In the genomic region with DNA sequence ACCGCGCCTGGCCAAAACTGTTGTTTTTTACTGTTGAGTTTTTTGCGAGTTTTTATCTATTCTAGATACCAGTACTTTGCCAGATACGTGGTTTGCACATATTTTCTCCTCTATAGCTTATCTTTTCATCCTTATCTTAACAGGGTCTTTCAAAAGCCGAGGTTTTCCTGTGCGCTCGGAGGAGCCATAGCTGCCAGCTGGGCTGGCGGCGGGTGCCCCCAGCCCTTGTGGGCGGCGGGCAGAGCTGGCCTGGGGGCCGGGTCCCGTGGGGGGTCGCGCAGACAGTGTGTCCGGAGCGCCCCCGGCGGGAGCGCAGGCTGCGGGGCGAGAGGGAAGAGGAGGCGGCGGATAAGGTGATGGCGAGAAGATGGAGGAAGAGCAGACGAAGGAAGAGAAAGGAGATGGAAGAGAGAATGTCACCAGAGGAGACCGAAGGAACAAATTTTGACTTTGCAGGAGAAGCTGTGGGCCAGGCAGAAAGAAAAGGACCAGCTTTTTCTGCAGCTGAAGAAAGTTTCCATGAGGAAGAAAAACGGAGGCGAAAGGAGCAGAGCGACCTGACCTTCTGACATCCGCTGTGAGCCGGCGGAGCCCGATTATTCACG, we compare ENCODE assay signal across 8 cellular contexts. TPM values are rescaled to one million over a fixed set of nuclear protein-coding genes. Genes with fewer than 3 reads are reported as not detected.
A peak's percentile ranks its signal among the peaks of the same experiment; 100 is the strongest.
DNase-seq lines count a peak whose midpoint lies in the region; ATAC-seq and TF ChIP-seq lines count a peak whose summit lies in the region.

No MANE protein-coding gene starts in this region.

- H3K27me3 ChIP-seq in tibial artery = no peaks in the 10 kb centered on the region

- no peaks in the 10 kb centered on the region for H3K36me3 ChIP-seq in tibial artery

- TF ChIP-seq CTCF in AG04449 (IDR thresholded peaks at IDR 0.05; ENCODE audit: insufficient read depth, low read length, missing control alignments) (no peak), lower leg skin (IDR thresholded peaks at IDR 0.05) (no peak), tibial artery (IDR thresholded peaks at IDR 0.05) (no peak)

- 13 to 14% methylated on average over 35 of the region's 35 CpGs for WGBS in lower leg skin, 2 donors

- CTCF ChIA-PET in AG04449 (lab: Yijun Ruan, JAX) = interaction anchor here (0.7 to 1.7 kb wide), 6 partner anchors 10 to 829 kb away, joined by 3 to 6 read pairs (median 4); partner anchors contain the start of gene EIF4A2

- DNase-seq in AG04449 (ENCODE audit: low read depth, low spot score) (no peak), amniotic epithelial cell (ENCODE audit: low read depth) (peak; percentile 58), lower leg skin (ENCODE audit: low spot score in 2 of 2) (no peak), tibial artery (no peak), SW480 (ENCODE audit: low spot score) (no peak), HPDE6-E6E7 (ENCODE audit: extremely low spot score) (no peak)

- TF ChIP-seq POLR2A in lower leg skin (IDR thresholded peaks at IDR 0.05) = no peak

- H3K4me1 ChIP-seq in tibial artery = peaks cover 0 to 14% (median 5%) of the 10 kb centered on the region in 4 donors

- peak overlapping the region; percentile 37 to 54 for H3K27ac ChIP-seq in tibial artery

- intact Hi-C loops in lower leg skin (cut with DNase I; ENCODE audit: low total_unique reads) = no loop called here
- intact Hi-C loops in tibial artery (cut with DNase I; ENCODE audit: low total_unique reads) = no loop called here

- H3K4me3 ChIP-seq in AG04449 (ENCODE audit: low read depth, low read length) (peak overlapping the region; percentile 44), lower leg skin (ENCODE audit: low read depth, poor library complexity, severe bottlenecking) (peak overlapping the region; percentile 13), tibial artery (peak overlapping the region; percentile 49 to 58)

- ATAC-seq in GM18867 (IDR thresholded peaks at IDR 0.05; ENCODE audit: unreplicated experiment) = peak; percentile 18
- peak; percentile 26 for ATAC-seq in HG03103 (IDR thresholded peaks at IDR 0.05; ENCODE audit: low read depth, unreplicated experiment)

- no peaks in the 10 kb centered on the region for H3K9me3 ChIP-seq in tibial artery

- POLR2A ChIA-PET in AG04449 (lab: Yijun Ruan, JAX) = interaction anchor here (6.8 kb wide), 1 partner anchor 11 kb away, joined by 73 read pairs; the partner anchor contains the start of gene EIF4A2

RNA-seq across cellular contexts. Expression of gene EIF4A2, which starts 11.0 kb away (rescaled TPM):
- 100 to 1,000 TPM; 224 to 547 (median 310) TPM for total RNA-seq in lower leg skin

RNA-seq across cellular contexts. Expression of gene RFC4, which starts 33.9 kb away (rescaled TPM):
- 10 to 100 TPM in 2 of 4 donors, 1 to 10 TPM in 2; 6.3 to 14.0 (median 10.5) TPM for total RNA-seq in lower leg skin

RNA-seq across cellular contexts. Expression of gene KNG1, which starts 55.2 kb away (rescaled TPM):
- total RNA-seq in lower leg skin = not detected
